ENCODE assay signal across 22 cellular contexts in the genomic region with DNA sequence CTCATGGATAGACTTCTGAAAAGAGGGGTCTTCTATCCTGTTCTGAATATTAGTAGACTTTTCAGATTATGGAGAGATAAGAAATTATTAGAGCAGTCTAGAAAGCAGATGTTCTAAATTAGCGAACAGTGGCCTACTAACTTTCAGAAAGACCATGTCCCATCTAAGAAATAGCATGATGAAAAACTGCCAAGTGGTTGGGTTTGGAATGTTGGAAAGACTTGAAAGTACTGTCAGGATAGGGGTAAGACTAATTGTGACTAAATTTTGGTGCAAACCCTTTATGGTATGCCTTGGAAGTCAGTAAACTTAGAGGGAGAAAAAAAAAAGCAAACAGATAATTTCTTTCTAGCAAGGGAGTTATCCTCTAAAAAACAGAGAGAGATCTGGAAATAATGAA. TPM values are rescaled to one million over a fixed set of nuclear protein-coding genes. Genes with fewer than 3 reads are reported as not detected.
DNase-seq lines count a peak whose midpoint lies in the region; ATAC-seq and TF ChIP-seq lines count a peak whose summit lies in the region.
"Had no signal": no experiment of that assay in that cellular context is flagged by ENCODE, and none has a peak within 500 bp of the region (broad histone marks: within the 10 kb centered on the region; RNA-seq: fewer than 3 reads in every experiment).

No MANE protein-coding gene starts in this region.

- no peaks in the 10 kb centered on the region for H3K9me3 ChIP-seq in A673 (ENCODE audit: low read depth, low read length, poor library complexity, severe bottlenecking)

- peaks cover 21% of the 10 kb centered on the region for H3K4me1 ChIP-seq in A673 (ENCODE audit: insufficient read depth, low read length, poor library complexity, severe bottlenecking)

- DNase-seq in A673 (ENCODE audit: low spot score) (no peak), GM04503 (ENCODE audit: low read depth) (peak; percentile 8), astrocyte of the spinal cord (ENCODE audit: low read depth, low spot score) (peak; percentile 15), mesothelial cell of epicardium (ENCODE audit: low spot score in 2 of 2, unreplicated experiment in 2 of 2) (no peak), left colon (no peak), mucosa of gallbladder (ENCODE audit: low spot score) (no peak)
- DNase-seq: ACHN; AML-193; C1 segment of cervical spinal cord; Calu3; CD8-positive, alpha-beta T cell; GOT3; HCEC 1CT; KBM-7; MM.1S; NCI-H1048; NCI-H1436 treated with DMSO at 0.1 percent for 48 hours; NCI-H510A treated with DMSO at 0.1 percent for 48 hours; NK-92 treated with Interleukin-12 subunit alpha and Interleukin-12 subunit beta, amount 100 ng/mL, for 24 hours; SIG-M5 had no signal

- POLR2A ChIA-PET in A673 (lab: Charles Lee; ENCODE audit: low non-redundant PET) = no interaction called here

- intact Hi-C loops in A673 (cut with micrococcal nuclease; ENCODE audit: unreplicated experiment) = no loop called here
- intact Hi-C loops in left colon (cut with DNase I, micrococcal nuclease) = no loop called here

- CTCF ChIA-PET in A673 (lab: Charles Lee) = no interaction called here

- BruUV-seq in A673 (replicated peaks; lab: Mats Ljungman, UMichigan) = no TSS peak

- TF ChIP-seq CTCF in A673 (conservative IDR thresholded peaks at IDR 0.05; ENCODE audit: low read depth, low read length) (no peak), astrocyte of the spinal cord (IDR thresholded peaks at IDR 0.05; ENCODE audit: low read depth, low read length) (no peak), mesothelial cell of epicardium (IDR thresholded peaks at IDR 0.05; ENCODE audit: unreplicated experiment) (no peak)

- peak overlapping the region; percentile 58 for H3K27ac Mint-ChIP-seq in mesothelial cell of epicardium
- H3K27ac Mint-ChIP-seq: CD8-positive, alpha-beta T cell had no signal

- no peaks in the 10 kb centered on the region for H3K36me3 ChIP-seq in A673 (ENCODE audit: insufficient read depth, low read length, poor library complexity, severe bottlenecking)

- no peak overlapping the region for H3K4me3 Mint-ChIP-seq in mesothelial cell of epicardium
- H3K4me3 Mint-ChIP-seq: CD8-positive, alpha-beta T cell had no signal

- H3K9me3 Mint-ChIP-seq in mesothelial cell of epicardium = no peaks in the 10 kb centered on the region
- H3K9me3 Mint-ChIP-seq: CD8-positive, alpha-beta T cell had no signal

- ATAC-seq in left colon (no peak), GM19463 (IDR thresholded peaks at IDR 0.05; ENCODE audit: unreplicated experiment) (no peak)
- ATAC-seq: CD8-positive, alpha-beta T cell; Panc1 had no signal

- H3K27me3 ChIP-seq in A673 (replicated peaks; ENCODE audit: insufficient read depth, low read depth, low read length, poor library complexity) = no peaks in the 10 kb centered on the region

- H3K4me3 ChIP-seq in A673 (ENCODE audit: low read depth, low read length, poor library complexity, severe bottlenecking) = no peak overlapping the region
- no peak overlapping the region for H3K4me3 ChIP-seq in astrocyte of the spinal cord (ENCODE audit: low read depth, low read length)

- H3K4me1 Mint-ChIP-seq in mesothelial cell of epicardium = peaks cover 20% of the 10 kb centered on the region

- in situ Hi-C loops in astrocyte of the spinal cord (cut with HindIII; ENCODE audit: low sequenced_read_pairs) = no loop called here

- H3K27me3 Mint-ChIP-seq in mesothelial cell of epicardium (ENCODE audit: low read depth) = no peaks in the 10 kb centered on the region

- peaks cover 8% of the 10 kb centered on the region for H3K36me3 Mint-ChIP-seq in mesothelial cell of epicardium

- H3K27ac ChIP-seq in A673 (ENCODE audit: low read depth, low read length, poor library complexity, severe bottlenecking) = peak overlapping the region; percentile 38

RNA-seq across cellular contexts. Expression of a gene that starts 41.1 kb away (rescaled TPM):
- total RNA-seq in A673 (2021) (15.8 and 18.0 TPM in 2 replicates), mesothelial cell of epicardium (9.4 to 12.8 TPM (median 10.3 TPM) in 3 replicates), left colon (1 to 10 TPM; 8.1 to 9.0 TPM), mucosa of gallbladder (11.0 TPM)

Comparison
In these comparisons a context has a peak if more than half of its experiments do, and no peak if none do; other contexts are left out.
1. DNase-seq: peak in GM04503 (single experiment) and astrocyte of the spinal cord (single experiment); none in A673 (single experiment), mesothelial cell of epicardium (0 of 2), left colon (0 of 2) and mucosa of gallbladder (single experiment).